In the genomic region with DNA sequence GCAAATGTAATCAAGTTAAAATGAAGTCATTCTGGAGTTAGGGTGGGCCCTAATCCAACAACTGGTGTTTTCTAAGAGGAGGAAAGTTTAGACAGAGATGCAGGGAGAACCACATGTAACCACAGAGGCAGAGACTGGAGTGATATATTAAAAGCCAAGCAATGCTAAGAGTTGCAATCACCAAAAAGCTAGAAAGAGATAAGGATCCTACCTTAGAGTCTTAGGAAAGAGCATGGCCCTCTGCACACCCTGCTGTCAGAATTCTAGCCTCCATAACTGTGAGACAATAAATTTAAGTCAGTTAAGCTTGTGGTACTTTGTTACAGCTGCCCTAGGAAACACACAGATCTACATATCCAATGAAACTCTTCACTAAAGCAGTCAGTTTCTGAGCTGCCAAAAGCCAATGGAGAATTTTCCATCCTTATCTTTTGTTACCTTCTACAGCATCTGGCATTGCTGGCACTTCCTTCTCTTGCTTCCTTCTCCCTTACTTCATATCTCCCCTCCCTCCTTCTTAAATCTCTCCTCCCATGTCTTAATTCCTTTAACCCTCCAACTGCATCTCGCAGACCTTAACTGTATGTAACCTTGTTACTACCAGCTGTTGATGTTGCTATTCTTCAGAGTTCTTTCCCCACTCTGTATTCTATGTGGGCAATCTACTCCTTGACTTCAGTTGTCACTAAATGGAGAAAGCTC, we compare ENCODE assay signal across 32 cellular contexts. TPM values are rescaled to one million over a fixed set of nuclear protein-coding genes. Genes with fewer than 3 reads are reported as not detected.
DNase-seq lines count a peak whose midpoint lies in the region; ATAC-seq, FAIRE-seq and TF ChIP-seq lines count a peak whose summit lies in the region.
"Had no signal": no experiment of that assay in that cellular context is flagged by ENCODE, and none has a peak within 500 bp of the region (broad histone marks: within the 10 kb centered on the region; RNA-seq: fewer than 3 reads in every experiment).

No MANE protein-coding gene starts in this region.

- no peaks in the 10 kb centered on the region for H3K9me2 ChIP-seq in PC-3 (replicated peaks; ENCODE audit: low read length)

- H3K27ac ChIP-seq in ACC112 (ENCODE audit: low read depth, low read length): peak overlapping the region; percentile 41
- H3K27ac ChIP-seq in PC-3 (ENCODE audit: low read length): peak overlapping the region; percentile 13; the same call in 1 of the 2 replicates
- no peak overlapping the region for H3K27ac ChIP-seq in endothelial cell of umbilical vein (ENCODE audit: insufficient read depth, low read depth, low read length)
- peak overlapping the region; percentile 19 for H3K27ac ChIP-seq in mesodermal cell (ENCODE audit: low read depth, low read length, severe bottlenecking)
- H3K27ac ChIP-seq: adrenal gland; BLaER1 treated with 17β-estradiol and CSF1 and Interleukin-3, amounts not matched to agents 10 nM and 100 nM; colonic mucosa; esophagus muscularis mucosa; gastrocnemius medialis; hepatocyte; RWPE1; skin epidermis; tibial artery had no signal

- WGBS in mesodermal cell (ENCODE audit: insufficient coverage in 2 of 2), 2 experiments: 80 to 100% methylated on average over 1 of the region's 1 CpG

- no peaks in the 10 kb centered on the region for H3K27me3 ChIP-seq in ACC112 (ENCODE audit: insufficient read depth, low read length)
- H3K27me3 ChIP-seq in PC-3 (ENCODE audit: low read length): no peaks in the 10 kb centered on the region
- H3K27me3 ChIP-seq in endothelial cell of umbilical vein (ENCODE audit: control insufficient read depth in 2 of 2, insufficient read depth in 2 of 2, low read length in 2 of 2): no peaks in the 10 kb centered on the region
- H3K27me3 ChIP-seq: adrenal gland; BLaER1 treated with 17β-estradiol and CSF1 and Interleukin-3, amounts not matched to agents 10 nM and 100 nM; colonic mucosa; esophagus muscularis mucosa; gastrocnemius medialis; hepatocyte; tibial artery had no signal

- H3K9ac ChIP-seq in PC-3 (ENCODE audit: low read length): no peak overlapping the region
- no peak overlapping the region for H3K9ac ChIP-seq in endothelial cell of umbilical vein (replicated peaks; ENCODE audit: extremely low read depth, insufficient read depth, low read length)
- H3K9ac ChIP-seq: BLaER1 treated with 17β-estradiol and CSF1 and Interleukin-3, amounts not matched to agents 10 nM and 100 nM had no signal

- CTCF ChIA-PET in PC-3 (lab: Charles Lee): no interaction called here
- CTCF ChIA-PET in endothelial cell of umbilical vein (lab: Charles Lee): interaction anchor here (1.6 to 3.4 kb wide), 3 partner anchors 73 to 104 kb away, joined by 4 to 10 read pairs (median 7); no protein-coding TSS in a partner anchor

- H3F3A ChIP-seq in PC-3 (ENCODE audit: low read length, unreplicated experiment): peaks cover 10% of the 10 kb centered on the region

- ATAC-seq in PC-3: no peak
- no peak for ATAC-seq in HG02763 (IDR thresholded peaks at IDR 0.05; ENCODE audit: unreplicated experiment)
- no peak for ATAC-seq in GM19455 (IDR thresholded peaks at IDR 0.05; ENCODE audit: unreplicated experiment)
- ATAC-seq: activated T-cell treated with anti-CD3 and anti-CD28 coated beads, Interleukin-2, amount 50 U/mL, for 72 hours; gastrocnemius medialis; left lobe of liver; naive thymus-derived CD4-positive, alpha-beta T cell had no signal

- BruUV-seq in PC-3 (replicated peaks; lab: Mats Ljungman, UMichigan): no TSS peak
- BruUV-seq in endothelial cell of umbilical vein (replicated peaks; lab: Mats Ljungman, UMichigan): no TSS peak

- H3K79me2 ChIP-seq in ACC112 (ENCODE audit: control insufficient read depth, insufficient read depth, low read length, unreplicated experiment) (peaks cover 99% of the 10 kb centered on the region), PC-3 (ENCODE audit: low read length) (peaks cover 100% of the 10 kb centered on the region), endothelial cell of umbilical vein (ENCODE audit: control insufficient read depth, insufficient read depth, low read length) (peaks cover 98% of the 10 kb centered on the region)

- no peaks in the 10 kb centered on the region for H3K9me3 ChIP-seq in PC-3 (ENCODE audit: low read length)
- H3K9me3 ChIP-seq in endothelial cell of umbilical vein (replicated peaks; ENCODE audit: control insufficient read depth, insufficient read depth, low read length): no peaks in the 10 kb centered on the region
- no peaks in the 10 kb centered on the region for H3K9me3 ChIP-seq in mesodermal cell (ENCODE audit: control insufficient read depth, low read length)
- H3K9me3 ChIP-seq: adrenal gland; BLaER1 treated with 17β-estradiol and CSF1 and Interleukin-3, amounts not matched to agents 10 nM and 100 nM; colonic mucosa; esophagus muscularis mucosa; gastrocnemius medialis; tibial artery had no signal

- dilution Hi-C loops in endothelial cell of umbilical vein (cut with MboI; ENCODE audit: extremely low pct_ligation_motif_present, low sequenced_read_pairs): no loop called here

- no peaks in the 10 kb centered on the region for H3K9me1 ChIP-seq in endothelial cell of umbilical vein (replicated peaks; ENCODE audit: control insufficient read depth, extremely low read depth, insufficient read depth, low read length)

- TF ChIP-seq CTCF in PC-3 (conservative IDR thresholded peaks at IDR 0.05; ENCODE audit: low read depth, low read length) (no peak), endothelial cell of umbilical vein (IDR thresholded peaks at IDR 0.05; ENCODE audit: extremely low read depth in 1 of 2, insufficient read depth in 1 of 2, low read depth in 1 of 2, low read length in 2 of 2) (no peak)

- intact Hi-C loops in PC-3 (cut with micrococcal nuclease) (no loop called here), endothelial cell of umbilical vein (cut with micrococcal nuclease) (no loop called here)

- H3K4me1 ChIP-seq in ACC112 (ENCODE audit: control insufficient read depth, insufficient read depth, low read length, unreplicated experiment) (peaks cover 96% of the 10 kb centered on the region), PC-3 (ENCODE audit: insufficient read depth, low read length) (peaks cover 99% of the 10 kb centered on the region), endothelial cell of umbilical vein (ENCODE audit: control insufficient read depth, extremely low read depth, insufficient read depth, low read length) (peaks cover 64% of the 10 kb centered on the region), mesodermal cell (ENCODE audit: control insufficient read depth, insufficient read depth, low read length, poor library complexity, severe bottlenecking) (peaks cover 70% of the 10 kb centered on the region)
- H3K4me1 ChIP-seq: colonic mucosa had no signal

- peaks cover 33% of the 10 kb centered on the region for H3K36me3 ChIP-seq in ACC112 (ENCODE audit: insufficient read depth, low read length)
- peaks cover 81% of the 10 kb centered on the region for H3K36me3 ChIP-seq in PC-3 (ENCODE audit: low read depth, low read length)
- no peaks in the 10 kb centered on the region for H3K36me3 ChIP-seq in endothelial cell of umbilical vein (ENCODE audit: control insufficient read depth in 2 of 2, extremely low read depth in 1 of 2, insufficient read depth in 2 of 2, low read length in 2 of 2)
- H3K36me3 ChIP-seq in mesodermal cell (ENCODE audit: control insufficient read depth, insufficient read depth, low read length): peaks cover 17% of the 10 kb centered on the region
- H3K36me3 ChIP-seq: adrenal gland, colonic mucosa, esophagus muscularis mucosa, gastrocnemius medialis, tibial artery had no signal

- peaks cover 90% of the 10 kb centered on the region for H4K20me1 ChIP-seq in PC-3 (ENCODE audit: low read length)
- H4K20me1 ChIP-seq in endothelial cell of umbilical vein (replicated peaks; ENCODE audit: control insufficient read depth, extremely low read depth, insufficient read depth, low read length): peaks cover 4% of the 10 kb centered on the region

- H3K4me2 ChIP-seq in PC-3 (ENCODE audit: low read length) (peak overlapping the region; percentile 90), endothelial cell of umbilical vein (ENCODE audit: insufficient read depth, low read length) (no peak overlapping the region)
- H3K4me2 ChIP-seq: BLaER1 treated with 17β-estradiol and CSF1 and Interleukin-3, amounts not matched to agents 10 nM and 100 nM; hepatocyte had no signal

- POLR2A ChIA-PET in PC-3 (lab: Charles Lee; ENCODE audit: unreplicated experiment): interaction anchor here (0.6 to 0.7 kb wide), 2 partner anchors 33 to 96 kb away, joined by 3 to 12 read pairs; no protein-coding TSS in a partner anchor
- POLR2A ChIA-PET in endothelial cell of umbilical vein (lab: Charles Lee): interaction anchor here (0.9 kb wide), 1 partner anchor 11 kb away, joined by 4 read pairs; a partner anchor contains a TSS

- DNase-seq in PC-3 (no peak), endothelial cell of umbilical vein (ENCODE audit: low read depth, low spot score) (peak; percentile 30), inferior parietal cortex (ENCODE audit: extremely low spot score) (no peak)
- DNase-seq: activated CD4-positive, alpha-beta T cell treated with anti-CD3 and anti-CD28 coated beads, Interleukin-2, amount 10 ng/mL, durations not matched to agents 7 days and 5 days; activated naive CD4-positive, alpha-beta T cell treated with Interleukin-2 at 50 U/mL for 16 hours; activated T-cell treated with anti-CD3 and anti-CD28 coated beads, Interleukin-2, amount 50 U/mL, for 72 hours; adrenal gland; colonic mucosa; DMS53; effector memory CD4-positive, alpha-beta T cell; gastrocnemius medialis; GDM1; H7; KG1; MM.1S; naive thymus-derived CD4-positive, alpha-beta T cell; NCI-H1417; NCI-H2081; NCI-H345; stimulated activated CD8-positive, alpha-beta memory T cell treated with anti-CD3 and anti-CD28 coated beads, Interleukin-4, amount 100 ng/mL, for 48 hours; tibial artery had no signal

- FAIRE-seq in endothelial cell of umbilical vein (lab: Jason Lieb, UNC): no peak
- FAIRE-seq: bronchial epithelial cell had no signal

- TF ChIP-seq POLR2A in endothelial cell of umbilical vein (IDR thresholded peaks at IDR 0.05; ENCODE audit: low read depth, low read length): no peak

- H2AFZ ChIP-seq in ACC112 (ENCODE audit: low read length, unreplicated experiment) (no peak overlapping the region), PC-3 (ENCODE audit: low read length) (no peak overlapping the region), endothelial cell of umbilical vein (ENCODE audit: low read depth, low read length) (no peak overlapping the region)
- H2AFZ ChIP-seq: hepatocyte had no signal

- H3K4me3 ChIP-seq in ACC112 (ENCODE audit: low read depth, low read length) (peak overlapping the region; percentile 56), PC-3 (ENCODE audit: low read length) (no peak overlapping the region), endothelial cell of umbilical vein (replicated peaks in 1 of 3; ENCODE audit: insufficient read depth in 1 of 3, low read depth in 1 of 3, low read length in 3 of 3) (no peak overlapping the region), mesodermal cell (ENCODE audit: extremely low read depth, insufficient read depth, low read length, poor library complexity, severe bottlenecking) (no peak overlapping the region)
- H3K4me3 ChIP-seq: adrenal gland; BLaER1 treated with 17β-estradiol and CSF1 and Interleukin-3, amounts not matched to agents 10 nM and 100 nM; colonic mucosa; esophagus muscularis mucosa; gastrocnemius medialis; hepatocyte; skin epidermis; tibial artery had no signal

RNA-seq across cellular contexts. Expression of a gene that starts 11.2 kb away (rescaled TPM):
- total RNA-seq in PC-3 (2014; rRNA removed) (265 and 307 TPM in 2 replicates), endothelial cell of umbilical vein (62.6 and 77.3 TPM in 2 replicates)
- 27.7 and 28.7 TPM in 2 replicates for polyA plus RNA-seq in endothelial cell of umbilical vein
- 25.0 and 29.4 TPM in 2 replicates for polyA plus RNA-seq in endothelial cell of umbilical vein (2011; cell fraction: cytosol; rRNA removed)
- 80.8 and 86.7 TPM in 2 replicates for polyA plus RNA-seq in endothelial cell of umbilical vein (2011; cell fraction: nucleus; rRNA removed)
- 39.7 and 81.7 TPM in 2 replicates for polyA plus RNA-seq in endothelial cell of umbilical vein (2012)
- polyA minus RNA-seq in endothelial cell of umbilical vein: 114 and 128 TPM in 2 replicates
- polyA minus RNA-seq in endothelial cell of umbilical vein (2011; cell fraction: cytosol; rRNA and poly(A)+ RNA removed): 12.7 TPM
- 142 and 205 TPM in 2 replicates for polyA minus RNA-seq in endothelial cell of umbilical vein (2011; cell fraction: nucleus; rRNA and poly(A)+ RNA removed)
- 71.5 TPM for polyA plus RNA-seq in mesodermal cell (2013, experiment 1 of 2)
- polyA plus RNA-seq in mesodermal cell (2013, experiment 2 of 2): 66.0 TPM
